ENCODE assay signal across 28 cellular contexts in genomic region chr12:90855534-90855933, GRCh38.
"Had no signal": no experiment of that assay in that cellular context is flagged by ENCODE, and none has a peak within 500 bp of the region (broad histone marks: within the 10 kb centered on the region; RNA-seq: fewer than 3 reads in every experiment).

No MANE protein-coding gene starts in this region.

- H3K9me3 ChIP-seq: neutrophil, pancreas, prostate gland, spleen, stomach, thoracic aorta, thyroid gland, tibial nerve, upper lobe of left lung, vagina had no signal

- H3K4me2 ChIP-seq: smooth muscle cell had no signal

- H3K36me3 ChIP-seq: neutrophil, pancreas, prostate gland, spleen, stomach, thoracic aorta, thyroid gland, tibial nerve, upper lobe of left lung, vagina had no signal

- FAIRE-seq: urothelium cell line had no signal

- ATAC-seq: naive thymus-derived CD8-positive, alpha-beta T cell; natural killer cell treated with Interleukin-12 subunit alpha and Interleukin-12 subunit beta and Interleukin-15 and Interleukin-18, amount 100 ng/mL, for 72 hours; pancreas; right cardiac atrium; sciatic nerve; stimulated activated effector memory CD8-positive, alpha-beta T cell treated with anti-CD3 and anti-CD28 coated beads, Interleukin-12 subunit alpha, Interleukin-12 subunit beta, amount 100 ng/mL, for 72 hours; stimulated activated naive B cell treated with anti-CD40 and anti-IgM and Interleukin-4, amounts not matched to agents 10 μg/mL and 1 μg/mL and 100 μg/mL, for 72 hours had no signal

- H3K4me1 ChIP-seq: pancreas, prostate gland, thyroid gland, upper lobe of left lung had no signal

- H3K27ac ChIP-seq: neutrophil, pancreas, prostate gland, skin epidermis, spleen, stomach, thoracic aorta, thyroid gland, tibial nerve, upper lobe of left lung, vagina had no signal

- H3K9me3 Mint-ChIP-seq: naive thymus-derived CD8-positive, alpha-beta T cell; natural killer cell treated with Interleukin-12 subunit alpha and Interleukin-12 subunit beta and Interleukin-15 and Interleukin-18, amount 100 ng/mL, for 72 hours; nephron progenitor cell; neural crest cell; stimulated activated effector memory CD8-positive, alpha-beta T cell treated with anti-CD3 and anti-CD28 coated beads, Interleukin-12 subunit alpha, Interleukin-12 subunit beta, amount 100 ng/mL, for 72 hours; stimulated activated naive B cell treated with anti-CD40 and anti-IgM and Interleukin-4, amounts not matched to agents 10 μg/mL and 1 μg/mL and 100 μg/mL, for 72 hours; stimulated activated naive CD8-positive, alpha-beta T cell treated with anti-CD3 and anti-CD28 coated beads, Interleukin-15, Interleukin-2, amounts not matched to agents 100 ng/mL and 50 ng/mL, for 24 hours had no signal

- H3K4me3 ChIP-seq: pancreas, prostate gland, skin epidermis, smooth muscle cell, spleen, stomach, thoracic aorta, thyroid gland, tibial nerve, upper lobe of left lung, vagina had no signal

- H3K27ac Mint-ChIP-seq: naive thymus-derived CD8-positive, alpha-beta T cell; natural killer cell treated with Interleukin-12 subunit alpha and Interleukin-12 subunit beta and Interleukin-15 and Interleukin-18, amount 100 ng/mL, for 72 hours; nephron progenitor cell; stimulated activated effector memory CD8-positive, alpha-beta T cell treated with anti-CD3 and anti-CD28 coated beads, Interleukin-12 subunit alpha, Interleukin-12 subunit beta, amount 100 ng/mL, for 72 hours; stimulated activated naive B cell treated with anti-CD40 and anti-IgM and Interleukin-4, amounts not matched to agents 10 μg/mL and 1 μg/mL and 100 μg/mL, for 72 hours; stimulated activated naive CD8-positive, alpha-beta T cell treated with anti-CD3 and anti-CD28 coated beads, Interleukin-15, Interleukin-2, amounts not matched to agents 100 ng/mL and 50 ng/mL, for 24 hours had no signal

- H3K36me3 Mint-ChIP-seq: naive thymus-derived CD8-positive, alpha-beta T cell; natural killer cell treated with Interleukin-12 subunit alpha and Interleukin-12 subunit beta and Interleukin-15 and Interleukin-18, amount 100 ng/mL, for 72 hours; stimulated activated effector memory CD8-positive, alpha-beta T cell treated with anti-CD3 and anti-CD28 coated beads, Interleukin-12 subunit alpha, Interleukin-12 subunit beta, amount 100 ng/mL, for 72 hours; stimulated activated naive B cell treated with anti-CD40 and anti-IgM and Interleukin-4, amounts not matched to agents 10 μg/mL and 1 μg/mL and 100 μg/mL, for 72 hours had no signal

- H3K4me3 Mint-ChIP-seq: naive thymus-derived CD8-positive, alpha-beta T cell; natural killer cell treated with Interleukin-12 subunit alpha and Interleukin-12 subunit beta and Interleukin-15 and Interleukin-18, amount 100 ng/mL, for 72 hours; nephron progenitor cell; neural crest cell; stimulated activated effector memory CD8-positive, alpha-beta T cell treated with anti-CD3 and anti-CD28 coated beads, Interleukin-12 subunit alpha, Interleukin-12 subunit beta, amount 100 ng/mL, for 72 hours; stimulated activated naive B cell treated with anti-CD40 and anti-IgM and Interleukin-4, amounts not matched to agents 10 μg/mL and 1 μg/mL and 100 μg/mL, for 72 hours; stimulated activated naive CD8-positive, alpha-beta T cell treated with anti-CD3 and anti-CD28 coated beads, Interleukin-15, Interleukin-2, amounts not matched to agents 100 ng/mL and 50 ng/mL, for 24 hours had no signal

- H3K27me3 Mint-ChIP-seq: naive thymus-derived CD8-positive, alpha-beta T cell; natural killer cell treated with Interleukin-12 subunit alpha and Interleukin-12 subunit beta and Interleukin-15 and Interleukin-18, amount 100 ng/mL, for 72 hours; stimulated activated naive B cell treated with anti-CD40 and anti-IgM and Interleukin-4, amounts not matched to agents 10 μg/mL and 1 μg/mL and 100 μg/mL, for 72 hours; stimulated activated naive CD8-positive, alpha-beta T cell treated with anti-CD3 and anti-CD28 coated beads, Interleukin-15, Interleukin-2, amounts not matched to agents 100 ng/mL and 50 ng/mL, for 24 hours had no signal

- H3K27me3 ChIP-seq: neutrophil, pancreas, spleen, stomach, thyroid gland, tibial nerve, upper lobe of left lung, vagina had no signal

- DNase-seq: naive thymus-derived CD8-positive, alpha-beta T cell; nephron progenitor cell; nucleus accumbens; pancreas; right cardiac atrium; spleen; stimulated activated CD4-positive, alpha-beta T cell treated with anti-CD3 and anti-CD28 coated beads, Interleukin-12 subunit alpha, Interleukin-12 subunit beta, amount 100 ng/mL, for 4 hours; stimulated activated CD4-positive, alpha-beta T cell treated with anti-CD3 and anti-CD28 coated beads, Interleukin-1b, Interleukin-23, amount 100 ng/mL, for 48 hours; stimulated activated CD4-positive, alpha-beta T cell treated with anti-CD3 and anti-CD28 coated beads, Interleukin-4, amount 100 ng/mL, for 1 hour; stimulated activated naive B cell treated with anti-CD40 and anti-IgM and Interleukin-4, amounts not matched to agents 10 μg/mL and 1 μg/mL and 100 μg/mL, for 72 hours; stimulated activated naive CD4-positive, alpha-beta T cell treated with Interleukin-2 at 50 U/mL for 16 hours; stomach; thyroid gland; trophoblast cell; upper lobe of left lung had no signal

- H3K4me1 Mint-ChIP-seq: naive thymus-derived CD8-positive, alpha-beta T cell; stimulated activated effector memory CD8-positive, alpha-beta T cell treated with anti-CD3 and anti-CD28 coated beads, Interleukin-12 subunit alpha, Interleukin-12 subunit beta, amount 100 ng/mL, for 72 hours had no signal
